15 cellular contexts compared by ENCODE assay signal in the genomic region with DNA sequence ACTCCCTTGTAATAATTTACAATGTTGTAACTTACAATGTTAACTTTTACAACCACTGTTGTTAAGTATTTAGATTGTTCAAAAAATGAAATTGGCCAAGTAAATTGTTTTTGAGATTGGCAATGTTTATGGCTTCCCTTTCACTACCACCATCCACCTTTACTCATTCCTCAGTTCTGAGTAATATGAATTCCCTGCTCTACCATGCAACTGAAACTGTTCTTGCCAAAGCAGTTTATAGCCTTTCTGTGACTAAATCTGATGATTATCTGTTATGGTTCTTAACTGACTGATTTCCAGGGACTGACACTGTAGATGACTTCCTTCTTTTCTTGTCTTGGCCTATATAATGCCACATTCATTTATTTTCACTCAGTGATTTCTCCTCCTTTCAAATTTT.
DNase-seq lines count a peak whose midpoint lies in the region; ATAC-seq and TF ChIP-seq lines count a peak whose summit lies in the region.
"Had no signal": no experiment of that assay in that cellular context is flagged by ENCODE, and none has a peak within 500 bp of the region (broad histone marks: within the 10 kb centered on the region; RNA-seq: fewer than 3 reads in every experiment).

No MANE protein-coding gene starts in this region.

- intact Hi-C loops in activated T-helper 2 cell treated with anti-CD3 and anti-CD28 coated beads, Interferon-gamma antibody, Interleukin-2, Interleukin-4, amounts not matched to agents 10 μg/mL and 5 μg/mL and 100 μg/mL, durations not matched to agents 14 hours and 24 hours and 36 hours (cut with micrococcal nuclease): no loop called here

- H3K36me3 Mint-ChIP-seq in activated T-helper 2 cell treated with anti-CD3 and anti-CD28 coated beads, Interferon-gamma antibody, Interleukin-2, Interleukin-4, amounts not matched to agents 10 μg/mL and 5 μg/mL and 100 μg/mL, durations not matched to agents 14 hours and 24 hours and 36 hours (ENCODE audit: low read depth): no peaks in the 10 kb centered on the region
- peaks cover 2% of the 10 kb centered on the region for H3K36me3 Mint-ChIP-seq in mesothelial cell of epicardium
- H3K36me3 Mint-ChIP-seq: IgD-negative memory B cell had no signal

- ATAC-seq in GM18520 (IDR thresholded peaks at IDR 0.05; ENCODE audit: unreplicated experiment): no peak
- ATAC-seq: left ventricle myocardium superior; naive thymus-derived CD8-positive, alpha-beta T cell had no signal

- peak overlapping the region; percentile 45 for H3K27ac Mint-ChIP-seq in activated T-helper 2 cell treated with anti-CD3 and anti-CD28 coated beads, Interferon-gamma antibody, Interleukin-2, Interleukin-4, amounts not matched to agents 10 μg/mL and 5 μg/mL and 100 μg/mL, durations not matched to agents 14 hours and 24 hours and 36 hours
- peak overlapping the region; percentile 75 for H3K27ac Mint-ChIP-seq in mesothelial cell of epicardium
- H3K27ac Mint-ChIP-seq: CD4-positive, alpha-beta T cell; IgD-negative memory B cell had no signal

- peak; percentile 23 for DNase-seq in GM04503 (ENCODE audit: low read depth)
- peak; percentile 10 for DNase-seq in KG1 (lab: John Stamatoyannopoulos, UW)
- no peak for DNase-seq in activated T-helper 2 cell treated with anti-CD3 and anti-CD28 coated beads, Interferon-gamma antibody, Interleukin-2, Interleukin-4, amounts not matched to agents 10 μg/mL and 5 μg/mL and 100 μg/mL, durations not matched to agents 14 hours and 24 hours and 36 hours (ENCODE audit: low spot score)
- no peak for DNase-seq in mesothelial cell of epicardium (ENCODE audit: low spot score in 2 of 2, unreplicated experiment in 2 of 2)
- DNase-seq in medulla oblongata (ENCODE audit: extremely low spot score): no peak
- DNase-seq in ecto neural progenitor cell (ENCODE audit: low spot score): no peak
- DNase-seq: anterior cingulate cortex; CD4-positive, alpha-beta T cell; dermis blood vessel endothelial cell; EL; left ventricle myocardium superior; naive thymus-derived CD8-positive, alpha-beta T cell; T-helper 1 cell had no signal

- H3K27me3 Mint-ChIP-seq in activated T-helper 2 cell treated with anti-CD3 and anti-CD28 coated beads, Interferon-gamma antibody, Interleukin-2, Interleukin-4, amounts not matched to agents 10 μg/mL and 5 μg/mL and 100 μg/mL, durations not matched to agents 14 hours and 24 hours and 36 hours (ENCODE audit: low read depth): peaks cover 7% of the 10 kb centered on the region
- no peaks in the 10 kb centered on the region for H3K27me3 Mint-ChIP-seq in mesothelial cell of epicardium (ENCODE audit: low read depth)
- H3K27me3 Mint-ChIP-seq: CD4-positive, alpha-beta T cell; naive thymus-derived CD8-positive, alpha-beta T cell had no signal

- peaks cover 10% of the 10 kb centered on the region for H3K4me1 Mint-ChIP-seq in activated T-helper 2 cell treated with anti-CD3 and anti-CD28 coated beads, Interferon-gamma antibody, Interleukin-2, Interleukin-4, amounts not matched to agents 10 μg/mL and 5 μg/mL and 100 μg/mL, durations not matched to agents 14 hours and 24 hours and 36 hours (ENCODE audit: low read depth)
- H3K4me1 Mint-ChIP-seq in mesothelial cell of epicardium: peaks cover 30% of the 10 kb centered on the region
- H3K4me1 Mint-ChIP-seq: IgD-negative memory B cell had no signal

- no peak overlapping the region for H3K4me3 Mint-ChIP-seq in activated T-helper 2 cell treated with anti-CD3 and anti-CD28 coated beads, Interferon-gamma antibody, Interleukin-2, Interleukin-4, amounts not matched to agents 10 μg/mL and 5 μg/mL and 100 μg/mL, durations not matched to agents 14 hours and 24 hours and 36 hours (ENCODE audit: low read depth)
- H3K4me3 Mint-ChIP-seq in mesothelial cell of epicardium: no peak overlapping the region
- H3K4me3 Mint-ChIP-seq: CD4-positive, alpha-beta T cell; IgD-negative memory B cell had no signal

- TF ChIP-seq CTCF in mesothelial cell of epicardium (IDR thresholded peaks at IDR 0.05; ENCODE audit: unreplicated experiment): no peak

- H3K9me3 Mint-ChIP-seq in activated T-helper 2 cell treated with anti-CD3 and anti-CD28 coated beads, Interferon-gamma antibody, Interleukin-2, Interleukin-4, amounts not matched to agents 10 μg/mL and 5 μg/mL and 100 μg/mL, durations not matched to agents 14 hours and 24 hours and 36 hours: peaks cover 10% of the 10 kb centered on the region
- H3K9me3 Mint-ChIP-seq in mesothelial cell of epicardium: peaks cover 14% of the 10 kb centered on the region

Comparison
In these comparisons a context has a peak if more than half of its experiments do, and no peak if none do; other contexts are left out.
1. DNase-seq: peak in GM04503 (single experiment) and KG1 (single experiment); none in activated T-helper 2 cell treated with anti-CD3 and anti-CD28 coated beads, Interferon-gamma antibody, Interleukin-2, Interleukin-4, amounts not matched to agents 10 μg/mL and 5 μg/mL and 100 μg/mL, durations not matched to agents 14 hours and 24 hours and 36 hours (single experiment), mesothelial cell of epicardium (0 of 2), medulla oblongata (single experiment) and ecto neural progenitor cell (single experiment).